Comparison of ENCODE assay signal across 28 cellular contexts in the genomic region with DNA sequence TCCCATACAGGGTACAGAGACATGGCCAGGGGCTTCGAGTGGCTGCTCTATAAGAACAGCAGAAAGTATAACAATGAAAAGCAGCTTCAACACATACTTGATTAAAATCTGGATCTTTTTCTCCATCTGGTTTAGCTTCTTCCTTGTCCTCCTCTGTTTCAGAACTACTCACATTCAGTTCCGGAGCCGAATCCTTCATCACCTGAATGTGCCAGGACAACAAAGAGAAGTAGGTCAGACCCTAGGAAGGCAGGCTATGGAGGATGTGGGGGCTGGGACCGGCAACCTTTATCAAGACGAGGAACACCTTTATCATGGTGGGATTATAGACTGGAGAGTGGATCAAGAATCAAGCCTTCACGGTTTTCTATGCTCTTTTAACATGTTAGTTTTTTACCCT.
"Had no signal": no experiment of that assay in that cellular context is flagged by ENCODE, and none has a peak within 500 bp of the region (broad histone marks: within the 10 kb centered on the region; RNA-seq: fewer than 3 reads in every experiment).

No MANE protein-coding gene starts in this region.

- H3K9me3 ChIP-seq: esophagus muscularis mucosa, gastroesophageal sphincter, heart left ventricle, left lung, mucosa of descending colon, ovary, psoas muscle, sigmoid colon, testis, tibial artery had no signal

- H3K27me3 ChIP-seq: esophagus muscularis mucosa, foreskin keratinocyte, gastroesophageal sphincter, heart left ventricle, hepatocyte, left lung, ovary, sigmoid colon, testis, tibial artery had no signal

- H3K4me1 ChIP-seq: foreskin keratinocyte, psoas muscle, sigmoid colon, testis, tibial artery had no signal

- H3K79me2 ChIP-seq: hepatocyte had no signal

- H3K4me3 Mint-ChIP-seq: mesothelial cell of epicardium; naive B cell; stimulated activated memory B cell treated with anti-CD40 and anti-IgM and Interleukin-4, amounts not matched to agents 10 μg/mL and 1 μg/mL and 100 μg/mL, for 72 hours; type B pancreatic cell had no signal

- H3K27ac ChIP-seq: coronary artery, esophagus muscularis mucosa, foreskin keratinocyte, gastroesophageal sphincter, heart left ventricle, hepatocyte, left lung, ovary, psoas muscle, sigmoid colon, testis, tibial artery had no signal

- H3K9me3 Mint-ChIP-seq: mesothelial cell of epicardium; naive B cell; stimulated activated memory B cell treated with anti-CD40 and anti-IgM and Interleukin-4, amounts not matched to agents 10 μg/mL and 1 μg/mL and 100 μg/mL, for 72 hours; type B pancreatic cell had no signal

- H3K4me1 Mint-ChIP-seq: mesothelial cell of epicardium had no signal

- H3K4me2 ChIP-seq: hepatocyte had no signal

- H2AFZ ChIP-seq: hepatocyte had no signal

- H3K27me3 Mint-ChIP-seq: naive B cell; stimulated activated memory B cell treated with anti-CD40 and anti-IgM and Interleukin-4, amounts not matched to agents 10 μg/mL and 1 μg/mL and 100 μg/mL, for 72 hours; type B pancreatic cell had no signal

- H3K4me3 ChIP-seq: coronary artery, esophagus muscularis mucosa, gastroesophageal sphincter, heart left ventricle, hepatocyte, left lung, mucosa of descending colon, ovary, psoas muscle, sigmoid colon, testis, tibial artery had no signal

- H3K27ac Mint-ChIP-seq: mesothelial cell of epicardium; naive B cell; stimulated activated memory B cell treated with anti-CD40 and anti-IgM and Interleukin-4, amounts not matched to agents 10 μg/mL and 1 μg/mL and 100 μg/mL, for 72 hours; type B pancreatic cell had no signal

- H3K36me3 ChIP-seq: ovary had no signal

- DNase-seq: dermis blood vessel endothelial cell; effector memory CD4-positive, alpha-beta T cell; foreskin keratinocyte; heart left ventricle; left cardiac atrium; left lung; mesenchymal stem cell; mucosa of descending colon; naive B cell; occipital lobe; ovary; posterior cingulate gyrus; psoas muscle; right cardiac atrium; sigmoid colon; stimulated activated CD4-positive, alpha-beta T cell treated with anti-CD3 and anti-CD28 coated beads, Interleukin-2, amount 100 ng/mL, for 24 hours; stimulated activated CD4-positive, alpha-beta T cell treated with anti-CD3 and anti-CD28 coated beads, Interleukin-4, amount 100 ng/mL, for 24 hours; stimulated activated naive CD8-positive, alpha-beta T cell treated with anti-CD3 and anti-CD28 coated beads, Interleukin-15, Interleukin-2, amounts not matched to agents 100 U/mL and 50 U/mL, for 24 hours; substantia nigra; testis; tibial artery had no signal
